Comparison of ENCODE assay signal across 1 cellular context in genomic region chr11:506238-506949, GRCh38.
TF ChIP-seq lines count a peak whose summit lies in the region.

No MANE protein-coding gene starts in this region.

TF ChIP-seq in HepG2, 621 proteins besides CTCF, POLR2A, EP300 and RAD21 (continued from another document and continues in another):
- TF ChIP-seq ZBTB39 (CRISPR knock-in tag; IDR thresholded peaks at IDR 0.05) (no peak), PPARG (CRISPR knock-in tag; conservative IDR thresholded peaks at IDR 0.05) (0 out of 2 replicates have a peak, but pooled peaks have one; percentile 18), CHD2 (IDR thresholded peaks at IDR 0.05; ENCODE audit: low read depth, low read length) (no peak), ZNF18 (CRISPR knock-in tag; IDR thresholded peaks at IDR 0.05; ENCODE audit: insufficient replicate concordance) (no peak), SETDB1 (CRISPR knock-in tag; IDR thresholded peaks at IDR 0.05; ENCODE audit: borderline replicate concordance) (no peak), TBX2 (CRISPR knock-in tag; IDR thresholded peaks at IDR 0.05; ENCODE audit: borderline replicate concordance) (peak; percentile 86), RBFOX2 (IDR thresholded peaks at IDR 0.05; ENCODE audit: low read depth, low read length) (peak; percentile 92), ZNF337 (CRISPR knock-in tag; IDR thresholded peaks at IDR 0.05; ENCODE audit: borderline replicate concordance, low read depth) (no peak), TCF12 (IDR thresholded peaks at IDR 0.05) (no peak), TCF12 (CRISPR knock-in tag; IDR thresholded peaks at IDR 0.05) (peak; percentile 72; the same call in 1 of the 2 replicates), ZNF136 (CRISPR knock-in tag; IDR thresholded peaks at IDR 0.05; ENCODE audit: low read depth) (0 out of 2 replicates have a peak, but pooled peaks have one; percentile 62), HBP1 (CRISPR knock-in tag; IDR thresholded peaks at IDR 0.05; ENCODE audit: low read depth) (no peak), GRHL1 (CRISPR knock-in tag; conservative IDR thresholded peaks at IDR 0.05) (no peak), ZSCAN5A (CRISPR knock-in tag; IDR thresholded peaks at IDR 0.05; ENCODE audit: borderline replicate concordance) (peak; percentile 63; the same call in 1 of the 2 replicates), PLRG1 (conservative IDR thresholded peaks at IDR 0.05) (no peak), MYPOP (CRISPR knock-in tag; IDR thresholded peaks at IDR 0.05) (0 out of 2 replicates have a peak, but pooled peaks have one; percentile 59), HDAC2 (CRISPR knock-in tag; IDR thresholded peaks at IDR 0.05) (no peak; the same call in 1 of the 2 replicates), E2F5 (CRISPR knock-in tag; conservative IDR thresholded peaks at IDR 0.05) (no peak), MAFF (IDR thresholded peaks at IDR 0.05; ENCODE audit: low read depth, low read length) (no peak), ZHX2 (IDR thresholded peaks at IDR 0.05; ENCODE audit: low read depth) (peak; percentile 66; the same call in 1 of the 2 replicates), ZHX2 (CRISPR knock-in tag; IDR thresholded peaks at IDR 0.05; ENCODE audit: borderline replicate concordance) (peak; percentile 64; the same call in 1 of the 2 replicates), ZKSCAN1 (IDR thresholded peaks at IDR 0.05; ENCODE audit: low read length) (no peak), SOX13 (IDR thresholded peaks at IDR 0.05) (0 out of 2 replicates have a peak, but pooled peaks have one; percentile 10), SOX13 (CRISPR knock-in tag; conservative IDR thresholded peaks at IDR 0.05 in 1 of 2, IDR thresholded peaks at IDR 0.05 in 1 of 2) (peak in 1 of 2 experiments; percentile 19; a peak in 1 of 4 replicates), HHEX (CRISPR knock-in tag; IDR thresholded peaks at IDR 0.05) (no peak), ZNF720 (CRISPR knock-in tag; IDR thresholded peaks at IDR 0.05) (no peak), ZNF446 (CRISPR knock-in tag; IDR thresholded peaks at IDR 0.05) (no peak), MEIS2 (CRISPR knock-in tag; IDR thresholded peaks at IDR 0.05) (peak; percentile 44; the same call in 1 of the 2 replicates), PAWR (CRISPR knock-in tag; IDR thresholded peaks at IDR 0.05; ENCODE audit: borderline replicate concordance) (no peak), HNF4G (IDR thresholded peaks at IDR 0.05; ENCODE audit: borderline replicate concordance, low read depth, low read length) (no peak), HNF4G (CRISPR knock-in tag; IDR thresholded peaks at IDR 0.05; ENCODE audit: borderline replicate concordance, low read depth) (peak; percentile 57; the same call in 1 of the 2 replicates), FOXK1 (CRISPR knock-in tag; IDR thresholded peaks at IDR 0.05; ENCODE audit: borderline replicate concordance, low read depth) (peak; percentile 69; the same call in 1 of the 2 replicates), ZNF34 (CRISPR knock-in tag; IDR thresholded peaks at IDR 0.05; ENCODE audit: borderline replicate concordance) (peak; percentile 29; the same call in 1 of the 2 replicates), HNRNPLL (IDR thresholded peaks at IDR 0.05; ENCODE audit: low read depth, low read length, poor library complexity, severe bottlenecking) (peak; percentile 53), ZNF788 (CRISPR knock-in tag; IDR thresholded peaks at IDR 0.05; ENCODE audit: borderline replicate concordance) (no peak; the same call in 1 of the 2 replicates), MED1 (CRISPR knock-in tag; IDR thresholded peaks at IDR 0.05) (peak; percentile 67), KLF15 (CRISPR knock-in tag; IDR thresholded peaks at IDR 0.05; ENCODE audit: borderline replicate concordance) (no peak), TFAP4 (IDR thresholded peaks at IDR 0.05; ENCODE audit: borderline replicate concordance, low read depth) (peak; percentile 11; the same call in 1 of the 2 replicates), ZNF580 (CRISPR knock-in tag; IDR thresholded peaks at IDR 0.05; ENCODE audit: borderline replicate concordance, low read depth) (no peak), FOXA3 (CRISPR knock-in tag; IDR thresholded peaks at IDR 0.05) (no peak; the same call in 1 of the 2 replicates)
